In the genomic region with DNA sequence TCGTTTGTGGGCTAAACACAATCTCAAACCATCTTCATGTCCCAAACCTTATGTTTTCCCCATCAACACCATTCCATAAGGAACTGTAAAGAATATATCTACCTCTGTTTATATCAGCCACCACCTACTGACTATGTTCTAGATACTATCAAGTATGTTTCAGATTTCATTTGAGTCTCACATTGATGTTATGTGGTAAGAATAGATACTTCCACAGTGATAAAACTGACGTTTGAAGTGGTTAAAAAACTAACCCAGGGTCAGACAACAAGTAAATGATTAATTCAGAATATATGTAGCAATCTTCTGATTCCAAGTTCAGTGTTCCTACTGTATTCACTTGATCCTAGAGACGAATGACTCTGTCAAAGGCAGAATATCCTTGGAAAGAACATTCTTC, we compare ENCODE assay signal across 24 cellular contexts.
DNase-seq lines count a peak whose midpoint lies in the region; ATAC-seq and TF ChIP-seq lines count a peak whose summit lies in the region.
"Had no signal": no experiment of that assay in that cellular context is flagged by ENCODE, and none has a peak within 500 bp of the region (broad histone marks: within the 10 kb centered on the region; RNA-seq: fewer than 3 reads in every experiment).

No MANE protein-coding gene starts in this region.

- no peak overlapping the region for H3K27ac ChIP-seq in H9 (ENCODE audit: insufficient read length, low read depth, low read length)
- H3K27ac ChIP-seq: cardiac muscle cell, gastroesophageal sphincter, transverse colon, VCaP had no signal

- no peak overlapping the region for H3K14ac ChIP-seq in H9 (ENCODE audit: insufficient read depth, low read length)

- H3K4me2 ChIP-seq in H9 (ENCODE audit: insufficient read depth, insufficient read length, low read length): no peak overlapping the region

- H3K4me1 Mint-ChIP-seq in H9: peaks cover 19% of the 10 kb centered on the region in 2 experiments
- peaks cover 61% of the 10 kb centered on the region for H3K4me1 Mint-ChIP-seq in stimulated activated memory B cell treated with anti-CD40 and anti-IgM and Interleukin-4, amounts not matched to agents 10 μg/mL and 1 μg/mL and 100 μg/mL, for 72 hours
- H3K4me1 Mint-ChIP-seq: activated CD4-positive, alpha-beta memory T cell treated with anti-CD3 and anti-CD28 coated beads, Interleukin-2, amount 10 ng/mL, durations not matched to agents 7 days and 5 days had no signal

- no peak overlapping the region for H2AK5ac ChIP-seq in H9 (ENCODE audit: insufficient read length, low read length)

- no CpG with 5 or more reads among the region's 3 CpGs for WGBS in H9 (ENCODE audit: extremely low coverage, insufficient read length, low lambda C conversion rate)

- H4K5ac ChIP-seq in H9 (ENCODE audit: insufficient read length, low read depth, low read length): no peak overlapping the region

- no peak overlapping the region for H3K4me3 Mint-ChIP-seq in H9
- H3K4me3 Mint-ChIP-seq in stimulated activated memory B cell treated with anti-CD40 and anti-IgM and Interleukin-4, amounts not matched to agents 10 μg/mL and 1 μg/mL and 100 μg/mL, for 72 hours: no peak overlapping the region
- H3K4me3 Mint-ChIP-seq: activated CD4-positive, alpha-beta memory T cell treated with anti-CD3 and anti-CD28 coated beads, Interleukin-2, amount 10 ng/mL, durations not matched to agents 7 days and 5 days; IgD-negative memory B cell; stimulated activated naive B cell treated with anti-CD40 and anti-IgM and Interleukin-4, amounts not matched to agents 10 μg/mL and 1 μg/mL and 100 μg/mL, for 72 hours; T-helper 1 cell treated with Interleukin-12 subunit alpha and Interleukin-12 subunit beta and Interleukin-4 antibody, amounts not matched to agents 30 μg/mL and 1 μg/mL, for 36 hours had no signal

- no peak overlapping the region for H3K27ac Mint-ChIP-seq in H9
- no peak overlapping the region for H3K27ac Mint-ChIP-seq in stimulated activated memory B cell treated with anti-CD40 and anti-IgM and Interleukin-4, amounts not matched to agents 10 μg/mL and 1 μg/mL and 100 μg/mL, for 72 hours
- H3K27ac Mint-ChIP-seq: activated CD4-positive, alpha-beta memory T cell treated with anti-CD3 and anti-CD28 coated beads, Interleukin-2, amount 10 ng/mL, durations not matched to agents 7 days and 5 days; CD14-positive monocyte; IgD-negative memory B cell; stimulated activated naive B cell treated with anti-CD40 and anti-IgM and Interleukin-4, amounts not matched to agents 10 μg/mL and 1 μg/mL and 100 μg/mL, for 72 hours; T-helper 1 cell treated with Interleukin-12 subunit alpha and Interleukin-12 subunit beta and Interleukin-4 antibody, amounts not matched to agents 30 μg/mL and 1 μg/mL, for 36 hours had no signal

- H2BK5ac ChIP-seq in H9 (ENCODE audit: insufficient read length, low read length): no peak overlapping the region

- TF ChIP-seq CTCF in H9 (conservative IDR thresholded peaks at IDR 0.05): no peak

- peak; percentile 43 for DNase-seq in ACHN
- DNase-seq in kidney glomerular epithelial cell (lab: John Stamatoyannopoulos, UW): peak; percentile 72
- DNase-seq in stimulated activated CD4-positive, alpha-beta T cell treated with anti-CD3 and anti-CD28 coated beads, Interleukin-2, amount 100 ng/mL, for 24 hours: no peak
- no peak for DNase-seq in H9
- no peak for DNase-seq in MV-4-11 (lab: John Stamatoyannopoulos, UW)
- DNase-seq: activated CD4-positive, alpha-beta memory T cell treated with anti-CD3 and anti-CD28 coated beads, Interleukin-2, amount 10 ng/mL, durations not matched to agents 7 days and 5 days; erythroblast; GF-D8; left ventricle myocardium superior; NCI-H2029; NCI-H510A; retina; SHP77; stimulated activated naive B cell treated with anti-CD40 and anti-IgM and Interleukin-4, amounts not matched to agents 10 μg/mL and 1 μg/mL and 100 μg/mL, for 72 hours; transverse colon had no signal

- no peaks in the 10 kb centered on the region for H3K27me3 Mint-ChIP-seq in H9 (ENCODE audit: low read depth)
- H3K27me3 Mint-ChIP-seq in stimulated activated memory B cell treated with anti-CD40 and anti-IgM and Interleukin-4, amounts not matched to agents 10 μg/mL and 1 μg/mL and 100 μg/mL, for 72 hours: no peaks in the 10 kb centered on the region
- H3K27me3 Mint-ChIP-seq: activated CD4-positive, alpha-beta memory T cell treated with anti-CD3 and anti-CD28 coated beads, Interleukin-2, amount 10 ng/mL, durations not matched to agents 7 days and 5 days; IgD-negative memory B cell; stimulated activated naive B cell treated with anti-CD40 and anti-IgM and Interleukin-4, amounts not matched to agents 10 μg/mL and 1 μg/mL and 100 μg/mL, for 72 hours had no signal

- no peak overlapping the region for H2BK120ac ChIP-seq in H9 (ENCODE audit: low read depth, low read length, poor library complexity, severe bottlenecking)

- H4K20me1 ChIP-seq in H9 (ENCODE audit: control insufficient read depth, insufficient read depth, insufficient read length): no peaks in the 10 kb centered on the region

- no peak overlapping the region for H3K18ac ChIP-seq in H9 (ENCODE audit: insufficient read length, low read depth, low read length)

- H2BK20ac ChIP-seq in H9 (ENCODE audit: low read depth, low read length, poor library complexity, severe bottlenecking): no peak overlapping the region

- no peak overlapping the region for H3K9ac ChIP-seq in H9 (ENCODE audit: extremely low read depth, insufficient read length, low read length)

- H3K79me2 ChIP-seq in H9 (ENCODE audit: insufficient read depth, low read length): no peaks in the 10 kb centered on the region

- H3K36me3 Mint-ChIP-seq in H9 (ENCODE audit: insufficient read depth in 1 of 3, low read depth in 3 of 3): no peaks in the 10 kb centered on the region
- no peaks in the 10 kb centered on the region for H3K36me3 Mint-ChIP-seq in stimulated activated memory B cell treated with anti-CD40 and anti-IgM and Interleukin-4, amounts not matched to agents 10 μg/mL and 1 μg/mL and 100 μg/mL, for 72 hours
- H3K36me3 Mint-ChIP-seq: CD14-positive monocyte; IgD-negative memory B cell; stimulated activated naive B cell treated with anti-CD40 and anti-IgM and Interleukin-4, amounts not matched to agents 10 μg/mL and 1 μg/mL and 100 μg/mL, for 72 hours had no signal

- ATAC-seq in GM19438 (IDR thresholded peaks at IDR 0.05; ENCODE audit: low read depth, unreplicated experiment) (peak; percentile 51), HG03175 (IDR thresholded peaks at IDR 0.05; ENCODE audit: unreplicated experiment) (peak; percentile 67)
- no peak for ATAC-seq in stimulated activated memory B cell treated with anti-CD40 and anti-IgM and Interleukin-4, amounts not matched to agents 10 μg/mL and 1 μg/mL and 100 μg/mL, for 72 hours
- ATAC-seq: gastroesophageal sphincter; left ventricle myocardium superior; stimulated activated naive B cell treated with anti-CD40 and anti-IgM and Interleukin-4, amounts not matched to agents 10 μg/mL and 1 μg/mL and 100 μg/mL, for 72 hours had no signal

- peaks cover 5% of the 10 kb centered on the region; the same call in 1 of the 2 replicates for H3K4me1 ChIP-seq in H9 (ENCODE audit: insufficient read depth, low read length)

- H3K23ac ChIP-seq in H9 (ENCODE audit: insufficient read length, low read depth, low read length): no peak overlapping the region

- H3K27me3 ChIP-seq in H9 (ENCODE audit: insufficient read depth, low read length): no peaks in the 10 kb centered on the region
- H3K27me3 ChIP-seq: cardiac muscle cell, gastroesophageal sphincter, transverse colon had no signal

- H3K9me3 ChIP-seq in H9 (ENCODE audit: control insufficient read depth, low read depth, low read length): no peaks in the 10 kb centered on the region
- H3K9me3 ChIP-seq: gastroesophageal sphincter, transverse colon had no signal

- no peaks in the 10 kb centered on the region for H3K23me2 ChIP-seq in H9 (ENCODE audit: insufficient read length, low read depth, low read length, poor library complexity, severe bottlenecking)

- H3K4ac ChIP-seq in H9 (ENCODE audit: low read depth, low read length): no peak overlapping the region

- in situ Hi-C loops in ACHN (cut with HindIII; ENCODE audit: low pct_ligation_motif_present, low pct_unique_long_range_greater_than_20kb, low sequenced_read_pairs): no loop called here

- no peak overlapping the region for H2BK15ac ChIP-seq in H9 (ENCODE audit: low read depth, low read length)

- no peaks in the 10 kb centered on the region for H3K9me3 Mint-ChIP-seq in H9
- H3K9me3 Mint-ChIP-seq in stimulated activated memory B cell treated with anti-CD40 and anti-IgM and Interleukin-4, amounts not matched to agents 10 μg/mL and 1 μg/mL and 100 μg/mL, for 72 hours: no peaks in the 10 kb centered on the region
- H3K9me3 Mint-ChIP-seq: activated CD4-positive, alpha-beta memory T cell treated with anti-CD3 and anti-CD28 coated beads, Interleukin-2, amount 10 ng/mL, durations not matched to agents 7 days and 5 days; CD14-positive monocyte; IgD-negative memory B cell; stimulated activated naive B cell treated with anti-CD40 and anti-IgM and Interleukin-4, amounts not matched to agents 10 μg/mL and 1 μg/mL and 100 μg/mL, for 72 hours; T-helper 1 cell treated with Interleukin-12 subunit alpha and Interleukin-12 subunit beta and Interleukin-4 antibody, amounts not matched to agents 30 μg/mL and 1 μg/mL, for 36 hours had no signal

- no peak overlapping the region for H4K8ac ChIP-seq in H9 (replicated peaks; ENCODE audit: insufficient read length, low read depth, low read length)

- no peak overlapping the region for H3K56ac ChIP-seq in H9 (ENCODE audit: insufficient read length, low read depth, low read length)

- no peaks in the 10 kb centered on the region for H3K79me1 ChIP-seq in H9 (ENCODE audit: insufficient read depth, low read depth, low read length, poor library complexity, severe bottlenecking)

- no peak overlapping the region for H3T11ph ChIP-seq in H9 (ENCODE audit: low read length)

- no peak overlapping the region for H2AFZ ChIP-seq in H9 (ENCODE audit: low read length)

- no peak overlapping the region for H2BK12ac ChIP-seq in H9 (ENCODE audit: insufficient read length, low read depth, low read length)

- H4K91ac ChIP-seq in H9 (ENCODE audit: insufficient read length, low read depth, low read length): no peak overlapping the region

Comparison
In these comparisons a context has a peak if more than half of its experiments do, and no peak if none do; other contexts are left out.
1. DNase-seq: peak in ACHN (single experiment) and kidney glomerular epithelial cell (single experiment); none in stimulated activated CD4-positive, alpha-beta T cell treated with anti-CD3 and anti-CD28 coated beads, Interleukin-2, amount 100 ng/mL, for 24 hours (0 of 2), H9 (single experiment) and MV-4-11 (single experiment).